In genomic region chr7:43631559-43631958, GRCh38 we compare ENCODE assay signal across 19 cellular contexts. TPM values are rescaled to one million over a fixed set of nuclear protein-coding genes. Genes with fewer than 3 reads are reported as not detected.
DNase-seq lines count a peak whose midpoint lies in the region; ATAC-seq and TF ChIP-seq lines count a peak whose summit lies in the region.
"Had no signal": no experiment of that assay in that cellular context is flagged by ENCODE, and none has a peak within 500 bp of the region (broad histone marks: within the 10 kb centered on the region; RNA-seq: fewer than 3 reads in every experiment).

No MANE protein-coding gene starts in this region.

- peaks cover 20 to 100% (median 88%) of the 10 kb centered on the region in 3 donors for H3K4me1 Mint-ChIP-seq in CD8-positive, alpha-beta memory T cell
- peaks cover 75% of the 10 kb centered on the region for H3K4me1 Mint-ChIP-seq in activated B cell treated with CpG ODN at 0.5 μM for 24 hours
- H3K4me1 Mint-ChIP-seq: brain had no signal

- peak; percentile 55 for ATAC-seq in GM21576 (IDR thresholded peaks at IDR 0.05; ENCODE audit: unreplicated experiment)
- ATAC-seq in activated B cell treated with CpG ODN at 0.5 μM for 24 hours (ENCODE audit: low read depth), result no peak
- ATAC-seq in HG02938 (IDR thresholded peaks at IDR 0.05; ENCODE audit: unreplicated experiment), result no peak
- ATAC-seq: sciatic nerve had no signal

- H3K9me3 Mint-ChIP-seq in CD8-positive, alpha-beta memory T cell, result no peaks in the 10 kb centered on the region
- no peaks in the 10 kb centered on the region for H3K9me3 Mint-ChIP-seq in activated B cell treated with CpG ODN at 0.5 μM for 24 hours

- H2BK120ac ChIP-seq in mesenchymal stem cell (ENCODE audit: low read depth, low read length), result no peak overlapping the region

- POLR2A ChIA-PET in CD8-positive, alpha-beta memory T cell (lab: Charles Lee), result interaction anchor here (0.7 kb wide), 1 partner anchor 12 kb away, joined by 4 read pairs; no protein-coding TSS in a partner anchor
- POLR2A ChIA-PET in activated B cell treated with CpG ODN at 0.5 μM for 24 hours (lab: Charles Lee), result interaction anchor here (0.8 to 3.9 kb wide), 3 partner anchors 14 to 40 kb away, joined by 3 to 15 read pairs (median 5); no protein-coding TSS in a partner anchor

- intact Hi-C loops in activated B cell treated with CpG ODN at 0.5 μM for 24 hours (cut with micrococcal nuclease), result no loop called here

- peaks cover 11% of the 10 kb centered on the region for H3K36me3 ChIP-seq in CD8-positive, alpha-beta memory T cell (ENCODE audit: insufficient read depth, low read length)
- peaks cover 17 to 95% of the 10 kb centered on the region in 2 experiments for H3K36me3 ChIP-seq in mesenchymal stem cell (ENCODE audit: control insufficient read depth in 1 of 2, insufficient read depth in 2 of 2, low read depth in 1 of 2, low read length in 2 of 2)

- H3K27me3 ChIP-seq in CD8-positive, alpha-beta memory T cell (ENCODE audit: insufficient read depth, low read length, poor library complexity, severe bottlenecking), result no peaks in the 10 kb centered on the region
- H3K27me3 ChIP-seq in mesenchymal stem cell (ENCODE audit: control insufficient read depth in 1 of 2, insufficient read depth in 1 of 2, low read length in 2 of 2), result no peaks in the 10 kb centered on the region
- H3K27me3 ChIP-seq: esophagus squamous epithelium had no signal

- WGBS in mesenchymal stem cell, result 100% methylated on average over 2 of the region's 2 CpGs

- no peak for TF ChIP-seq CTCF in activated B cell treated with CpG ODN at 0.5 μM for 24 hours (IDR thresholded peaks at IDR 0.05)
- no peak for TF ChIP-seq CTCF in foreskin fibroblast (IDR thresholded peaks at IDR 0.05; ENCODE audit: low read depth, low read length)

- peaks cover 90% of the 10 kb centered on the region for H3K4me1 ChIP-seq in CD8-positive, alpha-beta memory T cell (ENCODE audit: insufficient read depth, low read length)
- H3K4me1 ChIP-seq in mesenchymal stem cell (ENCODE audit: control insufficient read depth, insufficient read depth, low read depth, low read length), result no peaks in the 10 kb centered on the region

- peaks cover 0 to 1% of the 10 kb centered on the region in 2 donors for H3K27me3 Mint-ChIP-seq in CD8-positive, alpha-beta memory T cell
- no peaks in the 10 kb centered on the region for H3K27me3 Mint-ChIP-seq in activated B cell treated with CpG ODN at 0.5 μM for 24 hours
- H3K27me3 Mint-ChIP-seq: brain had no signal

- H2AFZ ChIP-seq in mesenchymal stem cell (ENCODE audit: low read depth, low read length), result no peak overlapping the region

- no peak overlapping the region for H3K18ac ChIP-seq in mesenchymal stem cell (ENCODE audit: low read depth in 1 of 2, low read length in 2 of 2)

- H2BK15ac ChIP-seq in mesenchymal stem cell (ENCODE audit: low read depth, poor library complexity, severe bottlenecking), result no peak overlapping the region

- H3K27ac Mint-ChIP-seq in CD8-positive, alpha-beta memory T cell, result peak overlapping the region; percentile 74 to 96 (median 89)
- peak overlapping the region; percentile 70 for H3K27ac Mint-ChIP-seq in activated B cell treated with CpG ODN at 0.5 μM for 24 hours
- H3K27ac Mint-ChIP-seq: brain had no signal

- peaks cover 27 to 88% (median 31%) of the 10 kb centered on the region in 3 donors for H3K36me3 Mint-ChIP-seq in CD8-positive, alpha-beta memory T cell
- peaks cover 91% of the 10 kb centered on the region for H3K36me3 Mint-ChIP-seq in activated B cell treated with CpG ODN at 0.5 μM for 24 hours (ENCODE audit: low read depth)

- H3K23ac ChIP-seq in mesenchymal stem cell (ENCODE audit: low read length in 2 of 2), result no peak overlapping the region

- H3K79me1 ChIP-seq in mesenchymal stem cell (replicated peaks; ENCODE audit: low read length, poor library complexity, severe bottlenecking), result peaks cover 21% of the 10 kb centered on the region

- no peaks in the 10 kb centered on the region for H3K9me3 ChIP-seq in CD8-positive, alpha-beta memory T cell (ENCODE audit: low read length)
- H3K9me3 ChIP-seq in mesenchymal stem cell (ENCODE audit: control insufficient read depth, low read length), result no peaks in the 10 kb centered on the region
- H3K9me3 ChIP-seq: esophagus squamous epithelium had no signal

- H3K4me2 ChIP-seq in mesenchymal stem cell (ENCODE audit: low read length, poor library complexity, severe bottlenecking), result no peak overlapping the region

- H4K8ac ChIP-seq in mesenchymal stem cell (ENCODE audit: low read length), result no peak overlapping the region

- H2BK12ac ChIP-seq in mesenchymal stem cell (ENCODE audit: low read length in 2 of 2), result no peak overlapping the region

- no peak overlapping the region for H3K4ac ChIP-seq in mesenchymal stem cell (ENCODE audit: low read depth in 1 of 2, low read length in 2 of 2)

- H2BK5ac ChIP-seq in mesenchymal stem cell (ENCODE audit: low read depth, low read length, poor library complexity, severe bottlenecking), result no peak overlapping the region

- no peak overlapping the region for H2AK5ac ChIP-seq in mesenchymal stem cell (ENCODE audit: low read length, severe bottlenecking)

- DNase-seq in CD8-positive, alpha-beta memory T cell, result peak in 1 of 5 donors; percentile 54
- DNase-seq in activated B cell treated with CpG ODN at 0.5 μM for 24 hours (no peak), mesenchymal stem cell (no peak), OCI-M2 (lab: John Stamatoyannopoulos, UW; ENCODE audit: unreplicated experiment) (no peak), foreskin fibroblast (no peak), iPS-NIHi11 (ENCODE audit: low spot score) (no peak)
- DNase-seq: esophagus squamous epithelium; head of caudate nucleus; islet precursor cell; NCI-H1092; NCI-H2171; NCI-H82; stimulated activated CD4-positive, alpha-beta T cell treated with anti-CD3 and anti-CD28 coated beads, Interleukin-2, amount 100 ng/mL, for 48 hours; SW 1271; trophoblast cell had no signal

- H3K4me3 Mint-ChIP-seq in CD8-positive, alpha-beta memory T cell, result peak overlapping the region; percentile 12 to 75 (median 57)
- no peak overlapping the region for H3K4me3 Mint-ChIP-seq in activated B cell treated with CpG ODN at 0.5 μM for 24 hours
- H3K4me3 Mint-ChIP-seq: brain had no signal

- CTCF ChIA-PET in CD8-positive, alpha-beta memory T cell (lab: Charles Lee), result interaction anchor here (0.9 to 2.8 kb wide), 5 partner anchors 9 to 68 kb away, joined by 4 to 18 read pairs (median 5); partner anchors contain the start of gene STK17A
- CTCF ChIA-PET in activated B cell treated with CpG ODN at 0.5 μM for 24 hours (lab: Charles Lee), result interaction anchor here (1.0 kb wide), 1 partner anchor 49 kb away, joined by 4 read pairs; the partner anchor contains the start of gene STK17A

- H4K91ac ChIP-seq in mesenchymal stem cell (ENCODE audit: low read length), result no peak overlapping the region

- H3K27ac ChIP-seq in CD8-positive, alpha-beta memory T cell (ENCODE audit: low read depth, low read length), result no peak overlapping the region
- peak overlapping the region; percentile 1 for H3K27ac ChIP-seq in mesenchymal stem cell (ENCODE audit: low read length, poor library complexity, severe bottlenecking)
- H3K27ac ChIP-seq: esophagus squamous epithelium had no signal

- H3K14ac ChIP-seq in mesenchymal stem cell (ENCODE audit: low read length in 2 of 2), result no peak overlapping the region

- no peak overlapping the region for H3K9ac ChIP-seq in mesenchymal stem cell (ENCODE audit: low read length)

- H3K4me3 ChIP-seq in CD8-positive, alpha-beta memory T cell (ENCODE audit: low read length), result no peak overlapping the region
- H3K4me3 ChIP-seq in mesenchymal stem cell (ENCODE audit: insufficient read depth in 1 of 2, low read depth in 1 of 2, low read length in 2 of 2), result no peak overlapping the region
- H3K4me3 ChIP-seq in foreskin fibroblast (ENCODE audit: low read depth in 1 of 2, low read length in 2 of 2), result no peak overlapping the region
- H3K4me3 ChIP-seq: esophagus squamous epithelium had no signal

RNA-seq across cellular contexts. Expression of gene STK17A, which starts 48.7 kb away (rescaled TPM):
- 10 to 100 TPM; 45.5 to 45.8 TPM for total RNA-seq in CD8-positive, alpha-beta memory T cell
- 270 TPM for polyA plus RNA-seq in CD8-positive, alpha-beta memory T cell
- total RNA-seq in activated B cell treated with CpG ODN at 0.5 μM for 24 hours, result 67.1 and 68.6 TPM in 2 replicates
- polyA plus RNA-seq in mesenchymal stem cell (2013, experiment 1 of 2), result 21.9 TPM
- 21.5 TPM for polyA plus RNA-seq in mesenchymal stem cell (2013, experiment 2 of 2)
